24 cellular contexts compared by ENCODE assay signal in the genomic region with DNA sequence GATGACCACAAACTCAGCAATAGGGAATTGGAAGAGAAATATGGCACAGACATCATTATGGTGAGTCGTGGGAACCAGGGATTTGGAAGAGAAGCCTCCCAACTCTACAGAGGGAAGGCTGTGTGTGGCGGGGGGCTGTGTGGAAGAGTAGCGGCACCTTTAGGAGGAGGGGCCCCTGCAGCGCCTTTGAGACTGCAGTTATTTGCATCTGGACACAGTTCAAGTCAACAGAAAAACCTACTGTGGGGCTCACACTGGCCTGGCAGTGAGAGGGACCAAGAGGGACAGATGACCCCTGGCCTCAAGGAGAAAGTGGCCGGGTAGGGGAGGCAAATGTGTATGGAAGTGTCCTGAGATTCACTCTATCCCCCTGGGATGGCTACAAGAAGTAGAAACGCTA. TPM values are rescaled to one million over a fixed set of nuclear protein-coding genes. Genes with fewer than 3 reads are reported as not detected.
A peak's percentile ranks its signal among the peaks of the same experiment; 100 is the strongest.
DNase-seq lines count a peak whose midpoint lies in the region; ATAC-seq, FAIRE-seq and TF ChIP-seq lines count a peak whose summit lies in the region.
"Had no signal": no experiment of that assay in that cellular context is flagged by ENCODE, and none has a peak within 500 bp of the region (broad histone marks: within the 10 kb centered on the region; RNA-seq: fewer than 3 reads in every experiment).

No MANE protein-coding gene starts in this region.

- dilution Hi-C loops in keratinocyte (cut with MboI; ENCODE audit: extremely low pct_ligation_motif_present, low sequenced_read_pairs): no loop called here

- H3K27me3 ChIP-seq in A673 (replicated peaks; ENCODE audit: insufficient read depth, low read depth, low read length, poor library complexity) (peaks cover 9% of the 10 kb centered on the region), DND-41 (ENCODE audit: insufficient read depth, low read length, poor library complexity) (peaks cover 25% of the 10 kb centered on the region), keratinocyte (ENCODE audit: control insufficient read depth, extremely low read depth, insufficient read depth, low read length) (peaks cover 3% of the 10 kb centered on the region)

- H3K36me3 ChIP-seq in A673 (ENCODE audit: insufficient read depth, low read length, poor library complexity, severe bottlenecking) (no peaks in the 10 kb centered on the region), DND-41 (ENCODE audit: insufficient read depth, low read length) (no peaks in the 10 kb centered on the region), keratinocyte (ENCODE audit: control insufficient read depth in 2 of 2, extremely low read depth in 1 of 2, insufficient read depth in 2 of 2, low read length in 2 of 2) (no peaks in the 10 kb centered on the region)
- H3K36me3 ChIP-seq: MG63 had no signal

- CTCF ChIA-PET in A673 (lab: Charles Lee): interaction anchor here (1.9 kb wide), 1 partner anchor 9 kb away, joined by 8 read pairs; no protein-coding TSS in a partner anchor

- H3K4me3 ChIP-seq in A673 (ENCODE audit: low read depth, low read length, poor library complexity, severe bottlenecking) (no peak overlapping the region), DND-41 (ENCODE audit: low read depth in 1 of 2, low read length in 2 of 2) (no peak overlapping the region), keratinocyte (ENCODE audit: control insufficient read depth in 2 of 3, extremely low read depth in 1 of 3, insufficient read depth in 2 of 3, low read depth in 1 of 3, low read length in 3 of 3) (no peak overlapping the region)
- H3K4me3 ChIP-seq: A549, MG63 had no signal

- peak overlapping the region; percentile 25 for H3K27ac Mint-ChIP-seq in activated naive CD8-positive, alpha-beta T cell treated with anti-CD3 and anti-CD28 coated beads, Interleukin-2, amount 50 U/mL, for 24 hours

- H3K27ac ChIP-seq in A673 (ENCODE audit: low read depth, low read length, poor library complexity, severe bottlenecking) (peak overlapping the region; percentile 23), DND-41 (ENCODE audit: low read length) (no peak overlapping the region), keratinocyte (ENCODE audit: control insufficient read depth, insufficient read depth, low read length) (no peak overlapping the region)
- H3K27ac ChIP-seq: A549, C4-2B, HL-60 had no signal

- H3K9ac ChIP-seq in DND-41 (ENCODE audit: low read depth, low read length) (no peak overlapping the region), keratinocyte (ENCODE audit: control insufficient read depth, extremely low read depth, insufficient read depth, low read length) (no peak overlapping the region)

- POLR2A ChIA-PET in A673 (lab: Charles Lee; ENCODE audit: low non-redundant PET): no interaction called here

- H3K27me3 Mint-ChIP-seq in activated naive CD8-positive, alpha-beta T cell treated with anti-CD3 and anti-CD28 coated beads, Interleukin-2, amount 50 U/mL, for 24 hours: peaks cover 49% of the 10 kb centered on the region

- H4K20me1 ChIP-seq in DND-41 (ENCODE audit: insufficient read depth, low read length) (peaks cover 37% of the 10 kb centered on the region), keratinocyte (ENCODE audit: control insufficient read depth, extremely low read depth, insufficient read depth, low read length) (no peaks in the 10 kb centered on the region)

- H3K36me3 Mint-ChIP-seq in activated naive CD8-positive, alpha-beta T cell treated with anti-CD3 and anti-CD28 coated beads, Interleukin-2, amount 50 U/mL, for 24 hours (ENCODE audit: low read depth): no peaks in the 10 kb centered on the region

- FAIRE-seq in keratinocyte (lab: Jason Lieb, UNC): no peak
- FAIRE-seq: A549, G401.6, RCC 7860 had no signal

- no peaks in the 10 kb centered on the region for H3K79me2 ChIP-seq in DND-41 (ENCODE audit: insufficient read depth, low read length)
- no peaks in the 10 kb centered on the region for H3K79me2 ChIP-seq in keratinocyte (ENCODE audit: control insufficient read depth, insufficient read depth, low read length)

- H3K9me1 ChIP-seq in keratinocyte (ENCODE audit: control insufficient read depth, extremely low read depth, insufficient read depth, low read length): no peaks in the 10 kb centered on the region

- TF ChIP-seq CTCF in A673 (conservative IDR thresholded peaks at IDR 0.05; ENCODE audit: low read depth, low read length) (no peak), DND-41 (IDR thresholded peaks at IDR 0.05; ENCODE audit: borderline replicate concordance, extremely low read depth, low read length, poor library complexity, severe bottlenecking) (no peak), keratinocyte (optimal IDR thresholded peaks at IDR 0.05 in 1 of 3, IDR thresholded peaks at IDR 0.05 in 1 of 3, conservative IDR thresholded peaks at IDR 0.05 in 1 of 3; ENCODE audit: extremely low read depth in 1 of 3, insufficient read depth in 2 of 3, low read length in 3 of 3) (no peak)

- intact Hi-C loops in A673 (cut with micrococcal nuclease; ENCODE audit: unreplicated experiment): no loop called here

- H3K4me1 ChIP-seq in A673 (ENCODE audit: insufficient read depth, low read length, poor library complexity, severe bottlenecking) (peaks cover 17% of the 10 kb centered on the region), DND-41 (ENCODE audit: insufficient read depth, low read length) (peaks cover 24% of the 10 kb centered on the region), keratinocyte (ENCODE audit: control insufficient read depth, extremely low read depth, insufficient read depth, low read length) (peaks cover 30% of the 10 kb centered on the region)
- H3K4me1 ChIP-seq: A549 had no signal

- DNase-seq in A673 (ENCODE audit: low spot score) (no peak), DND-41 (no peak), keratinocyte (ENCODE audit: low read depth, low spot score) (no peak), D341Med (ENCODE audit: low spot score) (no peak), HuH-7.5 (ENCODE audit: low spot score) (no peak)
- no peak for DNase-seq in activated naive CD8-positive, alpha-beta T cell treated with anti-CD3 and anti-CD28 coated beads, Interleukin-2, amount 50 U/mL, for 24 hours
- DNase-seq in activated CD4-positive, alpha-beta T cell treated with anti-CD3 and anti-CD28 coated beads for 4 hours: no peak
- DNase-seq: HCEC 1CT, IMR-90, NCI-H1092, NCI-H146, NCI-H2029 treated with DMSO at 0.1 percent for 48 hours, NCI-H2171, NCI-H446, NCI-H69 had no signal

- H3K4me1 Mint-ChIP-seq in activated naive CD8-positive, alpha-beta T cell treated with anti-CD3 and anti-CD28 coated beads, Interleukin-2, amount 50 U/mL, for 24 hours: peaks cover 34% of the 10 kb centered on the region

- H3K4me2 ChIP-seq in DND-41 (ENCODE audit: insufficient read depth, low read length) (peak overlapping the region; percentile 21; the same call in 1 of the 2 replicates), keratinocyte (ENCODE audit: control insufficient read depth, extremely low read depth, insufficient read depth, low read depth, low read length) (peak overlapping the region; percentile 46)
- H3K4me2 ChIP-seq: A549 had no signal

- no peaks in the 10 kb centered on the region for H3K9me3 Mint-ChIP-seq in activated naive CD8-positive, alpha-beta T cell treated with anti-CD3 and anti-CD28 coated beads, Interleukin-2, amount 50 U/mL, for 24 hours

- no TSS peak for BruUV-seq in A673 (replicated peaks; lab: Mats Ljungman, UMichigan)

- ATAC-seq in DND-41 (ENCODE audit: insufficient read depth, low read depth) (no peak), HG03095 (IDR thresholded peaks at IDR 0.05; ENCODE audit: unreplicated experiment) (no peak)
- ATAC-seq in activated naive CD8-positive, alpha-beta T cell treated with anti-CD3 and anti-CD28 coated beads, Interleukin-2, amount 50 U/mL, for 24 hours: no peak
- ATAC-seq: A549, Right ventricle myocardium inferior had no signal

- H2AFZ ChIP-seq in DND-41 (ENCODE audit: low read depth, low read length) (no peak overlapping the region), keratinocyte (ENCODE audit: control insufficient read depth, low read length) (no peak overlapping the region)

- no peak overlapping the region for H3K4me3 Mint-ChIP-seq in activated naive CD8-positive, alpha-beta T cell treated with anti-CD3 and anti-CD28 coated beads, Interleukin-2, amount 50 U/mL, for 24 hours

- H3K9me3 ChIP-seq in A673 (ENCODE audit: low read depth, low read length, poor library complexity, severe bottlenecking) (no peaks in the 10 kb centered on the region), DND-41 (ENCODE audit: insufficient read depth, low read length, severe bottlenecking) (no peaks in the 10 kb centered on the region), keratinocyte (ENCODE audit: control insufficient read depth, low read depth, low read length) (no peaks in the 10 kb centered on the region)
- H3K9me3 ChIP-seq: A549, MG63 had no signal

RNA-seq across cellular contexts. Expression of a gene that starts 5.1 kb away (rescaled TPM):
- total RNA-seq in A673 (2021): 0.39 and 0.47 TPM in 2 replicates
- 0.42 to 1.5 TPM (median 0.79 TPM) in 3 replicates for polyA plus RNA-seq in keratinocyte
- polyA plus RNA-seq in keratinocyte (2011; ENCODE audit: low read depth): 41.0 TPM
- polyA plus RNA-seq in keratinocyte (2011; cell fraction: cytosol; rRNA removed): 0.29 and 0.74 TPM in 2 replicates
- 1.9 and 4.7 TPM in 2 replicates for polyA plus RNA-seq in keratinocyte (2011; cell fraction: nucleus; rRNA removed)
- 1.1 and 57.8 TPM in 2 replicates for polyA plus RNA-seq in keratinocyte (2012; ENCODE audit: low replicate concordance)
- 0.69 to 3.6 TPM (median 2.3 TPM) in 3 replicates for polyA minus RNA-seq in keratinocyte
- not detected for polyA minus RNA-seq in keratinocyte (2011; cell fraction: cytosol; rRNA and poly(A)+ RNA removed)
- polyA minus RNA-seq in keratinocyte (2011; cell fraction: nucleus; rRNA and poly(A)+ RNA removed): 3.0 and 5.1 TPM in 2 replicates
- total RNA-seq: HT1080, IMR-90, Right ventricle myocardium inferior had no signal
- polyA plus RNA-seq: A549, IMR-90 had no signal
